ENCODE assay signal across 17 cellular contexts in genomic region chr3:154970796-154971195, GRCh38.
A peak's percentile ranks its signal among the peaks of the same experiment; 100 is the strongest.
DNase-seq lines count a peak whose midpoint lies in the region; TF ChIP-seq lines count a peak whose summit lies in the region.
"Had no signal": no experiment of that assay in that cellular context is flagged by ENCODE, and none has a peak within 500 bp of the region (broad histone marks: within the 10 kb centered on the region; RNA-seq: fewer than 3 reads in every experiment).

No MANE protein-coding gene starts in this region.

- H3K4me1 ChIP-seq in mesenchymal stem cell (ENCODE audit: control insufficient read depth, insufficient read depth, low read depth, low read length) = peaks cover 1% of the 10 kb centered on the region
- H3K4me1 ChIP-seq in sigmoid colon = no peaks in the 10 kb centered on the region

- H3K27ac Mint-ChIP-seq in MCF 10A (ENCODE audit: low read depth, unreplicated experiment) = peak overlapping the region; percentile 86
- H3K27ac Mint-ChIP-seq: stimulated activated naive CD8-positive, alpha-beta T cell treated with anti-CD3 and anti-CD28 coated beads, Interleukin-15, Interleukin-2, amounts not matched to agents 100 ng/mL and 50 ng/mL, for 24 hours had no signal

- H3K27ac ChIP-seq in AG04450 (ENCODE audit: low read depth, low read length) = peak overlapping the region; percentile 23
- H3K27ac ChIP-seq in mesenchymal stem cell (ENCODE audit: low read length, poor library complexity, severe bottlenecking) = no peak overlapping the region
- no peak overlapping the region for H3K27ac ChIP-seq in sigmoid colon
- H3K27ac ChIP-seq: ascending aorta, WERI-Rb-1 had no signal

- H3K4me1 Mint-ChIP-seq in MCF 10A (ENCODE audit: insufficient read depth, unreplicated experiment) = peaks cover 30% of the 10 kb centered on the region
- H3K4me1 Mint-ChIP-seq: neural crest cell had no signal

- no peaks in the 10 kb centered on the region for H3K36me3 Mint-ChIP-seq in MCF 10A (ENCODE audit: insufficient read depth, unreplicated experiment)

- no peak for TF ChIP-seq POLR2A in sigmoid colon (IDR thresholded peaks at IDR 0.05)

- H3K9ac ChIP-seq in mesenchymal stem cell (ENCODE audit: low read length) = peak overlapping the region; percentile 88

- no peaks in the 10 kb centered on the region for H3K27me3 Mint-ChIP-seq in MCF 10A (ENCODE audit: insufficient read depth, unreplicated experiment)
- H3K27me3 Mint-ChIP-seq: stimulated activated naive CD8-positive, alpha-beta T cell treated with anti-CD3 and anti-CD28 coated beads, Interleukin-15, Interleukin-2, amounts not matched to agents 100 ng/mL and 50 ng/mL, for 24 hours had no signal

- H2AFZ ChIP-seq in mesenchymal stem cell (ENCODE audit: low read depth, low read length) = no peak overlapping the region

- intact Hi-C loops in MCF 10A (cut with micrococcal nuclease) = loop anchor here (5.0 kb wide), 2 partner anchors 97 to 262 kb away; no protein-coding TSS in a partner anchor
- intact Hi-C loops in sigmoid colon (cut with DNase I) = no loop called here
- intact Hi-C loops in posterior vena cava (cut with DNase I) = no loop called here

- no peak for TF ChIP-seq CTCF in AG04450 (IDR thresholded peaks at IDR 0.05; ENCODE audit: low read depth, low read length)
- no peak for TF ChIP-seq CTCF in MCF 10A (IDR thresholded peaks at IDR 0.05; ENCODE audit: unreplicated experiment)
- no peak for TF ChIP-seq CTCF in sigmoid colon (IDR thresholded peaks at IDR 0.05)

- DNase-seq in AG04450 (ENCODE audit: low read depth, low spot score) (peak; percentile 76), LHCN-M2 (ENCODE audit: low read depth) (peak; percentile 87), MCF 10A (ENCODE audit: unreplicated experiment) (peak; percentile 91), mesenchymal stem cell (peak; percentile 60), sigmoid colon (no peak), NCI-H69 (lab: John Stamatoyannopoulos, UW) (no peak), posterior vena cava (ENCODE audit: low spot score) (no peak)
- DNase-seq in stimulated activated CD4-positive, alpha-beta T cell treated with anti-CD3 and anti-CD28 coated beads, Interleukin-15, amount 100 ng/mL, for 24 hours = no peak
- DNase-seq: erythroblast; kidney glomerular epithelial cell; NCI-H2107; RPMI8226; stimulated activated CD4-positive, alpha-beta T cell treated with anti-CD3 and anti-CD28 coated beads, Interleukin-1b, Interleukin-23, amount 100 ng/mL, for 48 hours; WERI-Rb-1 had no signal

- no peak overlapping the region for H3K4me3 ChIP-seq in AG04450 (ENCODE audit: low read depth, low read length)
- no peak overlapping the region for H3K4me3 ChIP-seq in mesenchymal stem cell (ENCODE audit: insufficient read depth in 1 of 2, low read depth in 1 of 2, low read length in 2 of 2)
- H3K4me3 ChIP-seq in sigmoid colon = no peak overlapping the region

- H2BK5ac ChIP-seq in mesenchymal stem cell (ENCODE audit: low read depth, low read length, poor library complexity, severe bottlenecking) = no peak overlapping the region

- H4K8ac ChIP-seq in mesenchymal stem cell (ENCODE audit: low read length) = no peak overlapping the region

- POLR2A ChIA-PET in AG04450 (lab: Yijun Ruan, JAX) (no interaction called here), MCF 10A (lab: Yijun Ruan, JAX) (interaction anchor here (0.9 to 4.0 kb wide), 12 partner anchors 10 to 177 kb away, joined by 3 to 40 read pairs (median 6); partner anchors contain the start of gene MME)

- no peaks in the 10 kb centered on the region for H3K9me3 ChIP-seq in AG04450 (ENCODE audit: control insufficient read depth, insufficient read depth, low read length)
- H3K9me3 ChIP-seq in mesenchymal stem cell (ENCODE audit: control insufficient read depth, low read length) = no peaks in the 10 kb centered on the region
- no peaks in the 10 kb centered on the region for H3K9me3 ChIP-seq in sigmoid colon
- H3K9me3 ChIP-seq: ascending aorta had no signal

- no peak overlapping the region for H3K14ac ChIP-seq in mesenchymal stem cell (ENCODE audit: low read length in 2 of 2)

- no peak overlapping the region for H3K4ac ChIP-seq in mesenchymal stem cell (ENCODE audit: low read depth in 1 of 2, low read length in 2 of 2)

- H3K79me1 ChIP-seq in mesenchymal stem cell (replicated peaks; ENCODE audit: low read length, poor library complexity, severe bottlenecking) = no peaks in the 10 kb centered on the region

- no peak overlapping the region for H3K18ac ChIP-seq in mesenchymal stem cell (ENCODE audit: low read depth in 1 of 2, low read length in 2 of 2)

- TF ChIP-seq EP300 in sigmoid colon (IDR thresholded peaks at IDR 0.05) = no peak

- H3K9me3 Mint-ChIP-seq in MCF 10A (ENCODE audit: unreplicated experiment) = no peaks in the 10 kb centered on the region
- H3K9me3 Mint-ChIP-seq: neural crest cell; stimulated activated naive CD8-positive, alpha-beta T cell treated with anti-CD3 and anti-CD28 coated beads, Interleukin-15, Interleukin-2, amounts not matched to agents 100 ng/mL and 50 ng/mL, for 24 hours had no signal

- H3K36me3 ChIP-seq in mesenchymal stem cell (ENCODE audit: control insufficient read depth in 1 of 2, insufficient read depth in 2 of 2, low read depth in 1 of 2, low read length in 2 of 2) (no peaks in the 10 kb centered on the region), sigmoid colon (no peaks in the 10 kb centered on the region)
- H3K36me3 ChIP-seq: ascending aorta, WERI-Rb-1 had no signal

- H2BK15ac ChIP-seq in mesenchymal stem cell (ENCODE audit: low read depth, poor library complexity, severe bottlenecking) = no peak overlapping the region

- peak overlapping the region; percentile 59 for H3K4me3 Mint-ChIP-seq in MCF 10A (ENCODE audit: unreplicated experiment)
- H3K4me3 Mint-ChIP-seq: neural crest cell; stimulated activated naive CD8-positive, alpha-beta T cell treated with anti-CD3 and anti-CD28 coated beads, Interleukin-15, Interleukin-2, amounts not matched to agents 100 ng/mL and 50 ng/mL, for 24 hours had no signal

- CTCF ChIA-PET in AG04450 (lab: Charles Lee) = no interaction called here
- CTCF ChIA-PET in MCF 10A (lab: Yijun Ruan, JAX) = interaction anchor here (1.7 to 2.3 kb wide), 2 partner anchors 16 to 352 kb away, joined by 4 to 21 read pairs; no protein-coding TSS in a partner anchor

- H3K23ac ChIP-seq in mesenchymal stem cell (ENCODE audit: low read length in 2 of 2) = no peak overlapping the region

- H2AK5ac ChIP-seq in mesenchymal stem cell (ENCODE audit: low read length, severe bottlenecking) = no peak overlapping the region

- no peak overlapping the region for H2BK120ac ChIP-seq in mesenchymal stem cell (ENCODE audit: low read depth, low read length)

- BruUV-seq in MCF 10A (replicated peaks; lab: Mats Ljungman, UMichigan) = no TSS peak

- H2BK12ac ChIP-seq in mesenchymal stem cell (ENCODE audit: low read length in 2 of 2) = no peak overlapping the region

- no peaks in the 10 kb centered on the region for H3K27me3 ChIP-seq in AG04450 (ENCODE audit: control insufficient read depth, insufficient read depth, low read length)
- no peaks in the 10 kb centered on the region for H3K27me3 ChIP-seq in mesenchymal stem cell (ENCODE audit: control insufficient read depth in 1 of 2, insufficient read depth in 1 of 2, low read length in 2 of 2)
- no peaks in the 10 kb centered on the region for H3K27me3 ChIP-seq in sigmoid colon
- H3K27me3 ChIP-seq: ascending aorta had no signal

- WGBS in mesenchymal stem cell = over 99% methylated on average over 3 of the region's 3 CpGs
- 87 to 90% methylated on average over 3 of the region's 3 CpGs for WGBS in sigmoid colon, 2 donors

- H3K4me2 ChIP-seq in mesenchymal stem cell (ENCODE audit: low read length, poor library complexity, severe bottlenecking) = no peak overlapping the region

- H4K91ac ChIP-seq in mesenchymal stem cell (ENCODE audit: low read length) = no peak overlapping the region

Comparison
In these comparisons a context has a peak if more than half of its experiments do, and no peak if none do; other contexts are left out.
1. DNase-seq: peak in AG04450 (single experiment), LHCN-M2 (single experiment), MCF 10A (single experiment) and mesenchymal stem cell (single experiment); none in sigmoid colon (single experiment), stimulated activated CD4-positive, alpha-beta T cell treated with anti-CD3 and anti-CD28 coated beads, Interleukin-15, amount 100 ng/mL, for 24 hours (single experiment), NCI-H69 (single experiment) and posterior vena cava (single experiment).